ENCODE assay signal across 15 cellular contexts in genomic region chr5:12354686-12355085, GRCh38.
"Had no signal": no experiment of that assay in that cellular context is flagged by ENCODE, and none has a peak within 500 bp of the region (broad histone marks: within the 10 kb centered on the region; RNA-seq: fewer than 3 reads in every experiment).

No MANE protein-coding gene starts in this region.

- FAIRE-seq: pancreas had no signal

- H3K4me1 ChIP-seq: breast epithelium, pancreas had no signal

- H3K4me3 Mint-ChIP-seq: activated CD8-positive, alpha-beta memory T cell treated with anti-CD3 and anti-CD28 coated beads, Interleukin-2, amount 10 ng/mL, durations not matched to agents 7 days and 5 days; activated naive CD8-positive, alpha-beta T cell treated with anti-CD3 and anti-CD28 coated beads, Interleukin-2, amount 10 ng/mL, durations not matched to agents 7 days and 5 days; activated T-cell treated with anti-CD3 and anti-CD28 coated beads, Interleukin-2, amount 50 U/mL, for 24 hours; endodermal cell; stimulated activated naive CD8-positive, alpha-beta T cell treated with anti-CD3 and anti-CD28 coated beads, Interleukin-15, Interleukin-2, amounts not matched to agents 100 ng/mL and 50 ng/mL, for 24 hours had no signal

- H3K27ac ChIP-seq: breast epithelium, pancreas had no signal

- H3K36me3 Mint-ChIP-seq: activated CD8-positive, alpha-beta memory T cell treated with anti-CD3 and anti-CD28 coated beads, Interleukin-2, amount 10 ng/mL, durations not matched to agents 7 days and 5 days; activated naive CD8-positive, alpha-beta T cell treated with anti-CD3 and anti-CD28 coated beads, Interleukin-2, amount 10 ng/mL, durations not matched to agents 7 days and 5 days had no signal

- H3K4me1 Mint-ChIP-seq: activated CD8-positive, alpha-beta memory T cell treated with anti-CD3 and anti-CD28 coated beads, Interleukin-2, amount 10 ng/mL, durations not matched to agents 7 days and 5 days; activated naive CD8-positive, alpha-beta T cell treated with anti-CD3 and anti-CD28 coated beads, Interleukin-2, amount 10 ng/mL, durations not matched to agents 7 days and 5 days had no signal

- DNase-seq: activated CD4-positive, alpha-beta T cell treated with anti-CD3 and anti-CD28 coated beads, Interleukin-2, amount 50 U/mL, for 4 hours; activated CD4-positive, CD25-positive, alpha-beta regulatory T cell treated with anti-CD3 and anti-CD28 coated beads, Interleukin-2, amount 50 U/mL, for 72 hours; activated CD8-positive, alpha-beta memory T cell treated with anti-CD3 and anti-CD28 coated beads, Interleukin-2, amount 10 ng/mL, durations not matched to agents 7 days and 5 days; activated gamma-delta T cell; activated naive CD8-positive, alpha-beta T cell treated with anti-CD3 and anti-CD28 coated beads, Interleukin-2, amount 10 ng/mL, durations not matched to agents 7 days and 5 days; activated T-cell treated with anti-CD3 and anti-CD28 coated beads, Interleukin-2, amount 50 U/mL, for 24 hours; anterior cingulate cortex; endodermal cell; erythroblast; hippocampal formation; pancreas; stimulated activated CD4-positive, alpha-beta T cell treated with anti-CD3 and anti-CD28 coated beads, Interleukin-4, amount 100 ng/mL, for 1 hour; stimulated activated CD8-positive, alpha-beta memory T cell treated with anti-CD3 and anti-CD28 coated beads, Interleukin-4, amount 100 ng/mL, for 48 hours had no signal

- H3K4me3 ChIP-seq: breast epithelium, pancreas had no signal

- H3K27ac Mint-ChIP-seq: activated CD8-positive, alpha-beta memory T cell treated with anti-CD3 and anti-CD28 coated beads, Interleukin-2, amount 10 ng/mL, durations not matched to agents 7 days and 5 days; activated naive CD8-positive, alpha-beta T cell treated with anti-CD3 and anti-CD28 coated beads, Interleukin-2, amount 10 ng/mL, durations not matched to agents 7 days and 5 days; activated T-cell treated with anti-CD3 and anti-CD28 coated beads, Interleukin-2, amount 50 U/mL, for 24 hours; endodermal cell; stimulated activated naive CD8-positive, alpha-beta T cell treated with anti-CD3 and anti-CD28 coated beads, Interleukin-15, Interleukin-2, amounts not matched to agents 100 ng/mL and 50 ng/mL, for 24 hours had no signal

- ATAC-seq: activated CD8-positive, alpha-beta memory T cell treated with anti-CD3 and anti-CD28 coated beads, Interleukin-2, amount 10 ng/mL, durations not matched to agents 7 days and 5 days; pancreas had no signal

- H3K27me3 ChIP-seq: breast epithelium, pancreas had no signal

- H3K9me3 ChIP-seq: breast epithelium, pancreas had no signal

- H3K9me3 Mint-ChIP-seq: endodermal cell had no signal

- H3K27me3 Mint-ChIP-seq: activated CD8-positive, alpha-beta memory T cell treated with anti-CD3 and anti-CD28 coated beads, Interleukin-2, amount 10 ng/mL, durations not matched to agents 7 days and 5 days; activated naive CD8-positive, alpha-beta T cell treated with anti-CD3 and anti-CD28 coated beads, Interleukin-2, amount 10 ng/mL, durations not matched to agents 7 days and 5 days; activated T-cell treated with anti-CD3 and anti-CD28 coated beads, Interleukin-2, amount 50 U/mL, for 24 hours; stimulated activated naive CD8-positive, alpha-beta T cell treated with anti-CD3 and anti-CD28 coated beads, Interleukin-15, Interleukin-2, amounts not matched to agents 100 ng/mL and 50 ng/mL, for 24 hours had no signal

- H3K36me3 ChIP-seq: breast epithelium, pancreas had no signal
